18 cellular contexts compared by ENCODE assay signal in the genomic region with DNA sequence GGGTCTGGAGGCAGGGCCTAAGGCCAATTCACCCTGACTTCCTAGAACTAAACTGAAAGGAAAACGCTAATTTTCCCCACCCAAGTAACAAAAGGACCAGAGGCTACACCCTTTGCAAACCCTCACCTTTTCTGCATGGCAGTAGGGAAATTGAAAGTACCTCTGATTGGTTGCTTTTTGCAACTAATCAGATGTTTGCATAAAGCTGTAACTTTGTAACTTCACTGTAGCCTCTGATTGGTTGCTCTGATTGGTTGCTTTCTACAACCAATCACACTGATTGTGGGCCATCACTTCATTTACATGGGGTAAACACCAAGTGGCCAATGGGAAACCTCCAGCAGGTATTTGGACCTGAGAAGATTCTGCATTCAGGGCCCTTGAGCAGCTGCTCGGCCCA. TPM values are rescaled to one million over a fixed set of nuclear protein-coding genes. Genes with fewer than 3 reads are reported as not detected.
DNase-seq lines count a peak whose midpoint lies in the region; ATAC-seq, FAIRE-seq and TF ChIP-seq lines count a peak whose summit lies in the region.
"Had no signal": no experiment of that assay in that cellular context is flagged by ENCODE, and none has a peak within 500 bp of the region (broad histone marks: within the 10 kb centered on the region; RNA-seq: fewer than 3 reads in every experiment).

No MANE protein-coding gene starts in this region.

- H3K9me3 Mint-ChIP-seq in CD4-positive, alpha-beta T cell: no peaks in the 10 kb centered on the region
- H3K9me3 Mint-ChIP-seq: immature natural killer cell had no signal

- POLR2A ChIA-PET in CD4-positive, alpha-beta T cell (lab: Charles Lee): no interaction called here

- no peak for DNase-seq in CD4-positive, alpha-beta T cell
- peak; percentile 89 for DNase-seq in NCI-H2196 (lab: John Stamatoyannopoulos, UW; ENCODE audit: unreplicated experiment)
- DNase-seq in pancreas: no peak
- no peak for DNase-seq in breast epithelium (ENCODE audit: low spot score in 2 of 2)
- DNase-seq: activated gamma-delta T cell; anterior cingulate cortex; effector CD4-positive, alpha-beta T cell; immature natural killer cell; MG63; NCI-H146; Peyer's patch; right lobe of liver; stimulated activated naive CD4-positive, alpha-beta T cell had no signal

- no peak for TF ChIP-seq CTCF in CD4-positive, alpha-beta T cell (IDR thresholded peaks at IDR 0.05)
- TF ChIP-seq CTCF in pancreas (IDR thresholded peaks at IDR 0.05) (no peak), breast epithelium (IDR thresholded peaks at IDR 0.05) (no peak)

- no peaks in the 10 kb centered on the region for H3K9me3 ChIP-seq in CD4-positive, alpha-beta T cell (ENCODE audit: control insufficient read depth, low read length)
- H3K9me3 ChIP-seq in duodenal mucosa (ENCODE audit: control insufficient read depth in 1 of 2, low read length in 2 of 2): peaks cover 3% of the 10 kb centered on the region in 2 donors
- H3K9me3 ChIP-seq in pancreas: no peaks in the 10 kb centered on the region
- no peaks in the 10 kb centered on the region for H3K9me3 ChIP-seq in breast epithelium
- H3K9me3 ChIP-seq: right lobe of liver had no signal

- no peak for FAIRE-seq in pancreas (lab: Jason Lieb, UNC)
- FAIRE-seq: GM19239, H1 had no signal

- no peak for TF ChIP-seq POLR2A in breast epithelium (IDR thresholded peaks at IDR 0.05)

- peak overlapping the region; percentile 7 to 40 for H3K4me3 ChIP-seq in duodenal mucosa (ENCODE audit: low read depth in 1 of 2, low read length in 2 of 2)
- no peak overlapping the region for H3K4me3 ChIP-seq in pancreas
- H3K4me3 ChIP-seq in breast epithelium: no peak overlapping the region
- H3K4me3 ChIP-seq: MG63, Peyer's patch, right lobe of liver had no signal

- intact Hi-C loops in CD4-positive, alpha-beta T cell (cut with DNase I, micrococcal nuclease): no loop called here
- intact Hi-C loops in pancreas (cut with DNase I): no loop called here
- intact Hi-C loops in breast epithelium (cut with DNase I; ENCODE audit: low total_unique reads): no loop called here

- peak overlapping the region; percentile 30 for H3K27ac Mint-ChIP-seq in CD4-positive, alpha-beta T cell

- no peak overlapping the region for H3K9ac ChIP-seq in duodenal mucosa (ENCODE audit: low read depth in 1 of 2, low read length in 2 of 2)

- peaks cover 13% of the 10 kb centered on the region for H3K4me1 Mint-ChIP-seq in CD4-positive, alpha-beta T cell (ENCODE audit: low read depth)

- H3K4me1 ChIP-seq in duodenal mucosa (ENCODE audit: control insufficient read depth in 1 of 2, insufficient read depth in 2 of 2, low read length in 2 of 2) (peaks cover 0 to 11% of the 10 kb centered on the region in 2 donors), pancreas (peaks cover 0 to 3% (median 0%) of the 10 kb centered on the region in 3 donors), breast epithelium (no peaks in the 10 kb centered on the region)
- H3K4me1 ChIP-seq: Peyer's patch, right lobe of liver had no signal

- CTCF ChIA-PET in CD4-positive, alpha-beta T cell (lab: Charles Lee): no interaction called here

- H3K36me3 ChIP-seq in duodenal mucosa (ENCODE audit: control insufficient read depth in 1 of 2, insufficient read depth in 2 of 2, low read length in 2 of 2) (peaks cover 5 to 15% of the 10 kb centered on the region in 2 donors), pancreas (no peaks in the 10 kb centered on the region), breast epithelium (no peaks in the 10 kb centered on the region)

- no peak for ATAC-seq in CD4-positive, alpha-beta T cell (ENCODE audit: poor library complexity)
- ATAC-seq in pancreas: peak in 3 of 4 donors; percentile 21 to 39 (median 34)
- ATAC-seq in GM18520 (IDR thresholded peaks at IDR 0.05; ENCODE audit: unreplicated experiment): no peak
- ATAC-seq in HG02970 (IDR thresholded peaks at IDR 0.05; ENCODE audit: low FRiP score, unreplicated experiment): no peak
- ATAC-seq: right lobe of liver had no signal

- no peaks in the 10 kb centered on the region for H3K27me3 ChIP-seq in CD4-positive, alpha-beta T cell (ENCODE audit: control insufficient read depth, insufficient read depth, low read length)
- H3K27me3 ChIP-seq in duodenal mucosa (ENCODE audit: control insufficient read depth in 1 of 2, insufficient read depth in 2 of 2, low read length in 2 of 2): no peaks in the 10 kb centered on the region
- no peaks in the 10 kb centered on the region for H3K27me3 ChIP-seq in pancreas
- H3K27me3 ChIP-seq in breast epithelium: no peaks in the 10 kb centered on the region
- H3K27me3 ChIP-seq: MG63, Peyer's patch, right lobe of liver had no signal

- H3K27ac ChIP-seq in CD4-positive, alpha-beta T cell (ENCODE audit: low read depth, low read length): no peak overlapping the region
- H3K27ac ChIP-seq in duodenal mucosa (ENCODE audit: low read depth, low read length): no peak overlapping the region
- peak overlapping the region; percentile 0 to 57 (median 36) for H3K27ac ChIP-seq in pancreas
- no peak overlapping the region for H3K27ac ChIP-seq in breast epithelium
- H3K27ac ChIP-seq: Peyer's patch, right lobe of liver had no signal

- no peaks in the 10 kb centered on the region for H3K27me3 Mint-ChIP-seq in CD4-positive, alpha-beta T cell

- H3K36me3 Mint-ChIP-seq in CD4-positive, alpha-beta T cell (ENCODE audit: low read depth): peaks cover 38% of the 10 kb centered on the region

- no peak overlapping the region for H3K4me3 Mint-ChIP-seq in CD4-positive, alpha-beta T cell
- H3K4me3 Mint-ChIP-seq: immature natural killer cell had no signal

- 76 to 86% methylated on average over 2 of the region's 2 CpGs for WGBS in pancreas, 2 donors

RNA-seq across cellular contexts. Expression of a gene that starts 20.8 kb away (rescaled TPM):
- 10 to 100 TPM; 11.0 to 12.4 TPM for total RNA-seq in CD4-positive, alpha-beta T cell
- total RNA-seq in pancreas: 10 to 100 TPM in 1 of 6 donors, 1 to 10 TPM in 5; 4.3 to 12.5 (median 6.4) TPM
- polyA plus RNA-seq in pancreas: 10 to 100 TPM in 1 of 2 donors, 1 to 10 TPM in 1; 5.9 to 12.4 TPM
- 10 to 100 TPM; 12.8 to 31.0 (median 23.3) TPM for total RNA-seq in breast epithelium

RNA-seq across cellular contexts. Expression of a gene that starts 22.7 kb away (rescaled TPM):
- 10 to 100 TPM; 49.8 to 64.0 TPM for total RNA-seq in CD4-positive, alpha-beta T cell
- total RNA-seq in pancreas (10 to 100 TPM; 35.2 to 60.5 (median 39.4) TPM), breast epithelium (10 to 100 TPM; 52.5 to 89.6 (median 69.2) TPM)
- polyA plus RNA-seq in pancreas: 10 to 100 TPM; 82.9 to 97.5 TPM

Comparison
In these comparisons a context has a peak if more than half of its experiments do, and no peak if none do; other contexts are left out.
1. ATAC-seq: peak in pancreas (3 of 4); none in CD4-positive, alpha-beta T cell (single experiment), GM18520 (single experiment) and HG02970 (single experiment).
2. H3K27ac ChIP-seq: peak in pancreas (4 of 4); none in CD4-positive, alpha-beta T cell (single experiment), duodenal mucosa (single experiment) and breast epithelium (0 of 2).
3. H3K4me3 ChIP-seq: peak in duodenal mucosa (2 of 2); none in pancreas (0 of 4) and breast epithelium (0 of 3).